15 cellular contexts compared by ENCODE assay signal in genomic region chrX:72270316-72270866, GRCh38. TPM values are rescaled to one million over a fixed set of nuclear protein-coding genes. Genes with fewer than 3 reads are reported as not detected.
A peak's percentile ranks its signal among the peaks of the same experiment; 100 is the strongest.
DNase-seq lines count a peak whose midpoint lies in the region; ATAC-seq, FAIRE-seq and TF ChIP-seq lines count a peak whose summit lies in the region.
"Had no signal": no experiment of that assay in that cellular context is flagged by ENCODE, and none has a peak within 500 bp of the region (broad histone marks: within the 10 kb centered on the region; RNA-seq: fewer than 3 reads in every experiment).

No MANE protein-coding gene starts in this region.

- POLR2A ChIA-PET in PC-9 (lab: Charles Lee; ENCODE audit: unreplicated experiment), result interaction anchor here (0.6 to 0.7 kb wide), 3 partner anchors 9 to 31 kb away, joined by 3 to 6 read pairs (median 4); partner anchors contain the start of gene ERCC6L
- POLR2A ChIA-PET in GM12878 (lab: Charles Lee), result no interaction called here

- 0 out of 2 replicates have a peak, but pooled peaks have one; percentile 13 for TF ChIP-seq POLR2A in GM12878 (IDR thresholded peaks at IDR 0.05; ENCODE audit: low read depth, low read length)

- H3K9ac ChIP-seq in GM12878 (ENCODE audit: control insufficient read depth, insufficient read depth, low read length) (no peak overlapping the region), mammary epithelial cell (ENCODE audit: insufficient read depth, low read length) (no peak overlapping the region)

- H3K9me3 ChIP-seq in PC-9 (ENCODE audit: insufficient read depth, low read depth) (no peaks in the 10 kb centered on the region), GM12878 (replicated peaks; ENCODE audit: control insufficient read depth, insufficient read depth, low read length) (no peaks in the 10 kb centered on the region), mucosa of descending colon (no peaks in the 10 kb centered on the region), mammary epithelial cell (replicated peaks; ENCODE audit: insufficient read depth, low read length) (no peaks in the 10 kb centered on the region)
- H3K9me3 ChIP-seq: lower lobe of right lung had no signal

- peaks cover 35% of the 10 kb centered on the region for H3K79me2 ChIP-seq in PC-9 (ENCODE audit: low read depth)
- peaks cover 26% of the 10 kb centered on the region for H3K79me2 ChIP-seq in GM12878 (ENCODE audit: control insufficient read depth, insufficient read depth, low read length)
- H3K79me2 ChIP-seq in mammary epithelial cell (ENCODE audit: insufficient read depth, low read length), result peaks cover 54% of the 10 kb centered on the region

- H3K27ac ChIP-seq in PC-9 (peak overlapping the region; percentile 36; the same call in 1 of the 2 replicates), GM12878 (ENCODE audit: control insufficient read depth, insufficient read depth) (no peak overlapping the region), mammary epithelial cell (ENCODE audit: insufficient read depth, low read depth, low read length) (no peak overlapping the region)
- H3K27ac ChIP-seq: lower lobe of right lung had no signal

- H3K27me3 ChIP-seq in PC-9 (ENCODE audit: insufficient read depth, low read depth) (no peaks in the 10 kb centered on the region), GM12878 (replicated peaks in 1 of 2; ENCODE audit: control insufficient read depth in 2 of 2, insufficient read depth in 2 of 2, low read length in 1 of 2) (no peaks in the 10 kb centered on the region), mammary epithelial cell (ENCODE audit: insufficient read depth, low read length) (no peaks in the 10 kb centered on the region)

- no peak overlapping the region for H3K4me3 Mint-ChIP-seq in activated CD4-positive, alpha-beta T cell treated with anti-CD3 and anti-CD28 coated beads, Interleukin-2, amount 10 ng/mL, durations not matched to agents 24 days and 14 days
- H3K4me3 Mint-ChIP-seq: activated CD4-positive, alpha-beta T cell treated with anti-CD3 and anti-CD28 coated beads, Interleukin-2, amount 10 ng/mL, durations not matched to agents 7 days and 5 days; T-helper 17 cell had no signal

- peaks cover 61% of the 10 kb centered on the region for H3K36me3 Mint-ChIP-seq in activated CD4-positive, alpha-beta T cell treated with anti-CD3 and anti-CD28 coated beads, Interleukin-2, amount 10 ng/mL, durations not matched to agents 24 days and 14 days (ENCODE audit: low read depth)

- TF ChIP-seq EP300 in GM12878 (IDR thresholded peaks at IDR 0.05; ENCODE audit: borderline replicate concordance in 1 of 2, control insufficient read depth in 1 of 2, low read depth in 2 of 2, low read length in 2 of 2), result no peak

- CTCF ChIA-PET in PC-9 (lab: Charles Lee) (no interaction called here), GM12878 (lab: Yijun Ruan, JAX) (interaction anchor here (0.9 to 3.2 kb wide), 2 partner anchors 25 to 270 kb away, joined by 3 to 18 read pairs; no protein-coding TSS in a partner anchor), mammary epithelial cell (lab: Charles Lee; ENCODE audit: low non-redundant PET) (no interaction called here)

- intact Hi-C loops in activated CD4-positive, alpha-beta T cell treated with anti-CD3 and anti-CD28 coated beads, Interleukin-2, amount 10 ng/mL, durations not matched to agents 24 days and 14 days (cut with micrococcal nuclease), result loop anchor here (10.0 kb wide), 3 partner anchors 86 to 736 kb away; partner anchors contain the start of genes OGT and PIN4
- intact Hi-C loops in PC-9 (cut with micrococcal nuclease; ENCODE audit: unreplicated experiment), result no loop called here
- intact Hi-C loops in GM12878 (cut with micrococcal nuclease; ENCODE audit: unreplicated experiment), result no loop called here
- intact Hi-C loops in mucosa of descending colon (cut with DNase I, micrococcal nuclease), result no loop called here
- intact Hi-C loops in sciatic nerve (cut with DNase I), result no loop called here
- intact Hi-C loops in mammary epithelial cell (cut with micrococcal nuclease), result loop anchor here (10.0 kb wide), 1 partner anchor 86 kb away; the partner anchor contains the start of gene PIN4

- no peaks in the 10 kb centered on the region for H3K27me3 Mint-ChIP-seq in activated CD4-positive, alpha-beta T cell treated with anti-CD3 and anti-CD28 coated beads, Interleukin-2, amount 10 ng/mL, durations not matched to agents 24 days and 14 days
- H3K27me3 Mint-ChIP-seq: activated CD4-positive, alpha-beta T cell treated with anti-CD3 and anti-CD28 coated beads, Interleukin-2, amount 10 ng/mL, durations not matched to agents 7 days and 5 days; T-helper 17 cell had no signal

- H3F3A ChIP-seq in PC-9 (ENCODE audit: insufficient read depth, low read depth), result peaks cover 83% of the 10 kb centered on the region

- dilution Hi-C loops in mammary epithelial cell (cut with HindIII; ENCODE audit: low sequenced_read_pairs), result no loop called here

- in situ Hi-C loops in GM12878 (cut with MboI), result loop anchor here (10.0 kb wide), 1 partner anchor 1584 kb away; the partner anchor contains the start of gene XIST
- in situ Hi-C loops in mammary epithelial cell (cut with MboI; ENCODE audit: low sequenced_read_pairs in 2 of 2), result no loop called here

- H3K4me1 ChIP-seq in PC-9 (replicated peaks; ENCODE audit: insufficient read depth) (peaks cover 51% of the 10 kb centered on the region), GM12878 (ENCODE audit: control insufficient read depth, insufficient read depth, low read length) (peaks cover 4% of the 10 kb centered on the region; the same call in 1 of the 2 replicates), mucosa of descending colon (ENCODE audit: low read depth) (no peaks in the 10 kb centered on the region), mammary epithelial cell (ENCODE audit: insufficient read depth, low read length) (peaks cover 59% of the 10 kb centered on the region)

- peak overlapping the region; percentile 91 for H3K27ac Mint-ChIP-seq in activated CD4-positive, alpha-beta T cell treated with anti-CD3 and anti-CD28 coated beads, Interleukin-2, amount 10 ng/mL, durations not matched to agents 24 days and 14 days
- H3K27ac Mint-ChIP-seq: T-helper 17 cell had no signal

- H3K36me3 ChIP-seq in PC-9 (ENCODE audit: low read depth), result peaks cover 54% of the 10 kb centered on the region
- H3K36me3 ChIP-seq in GM12878 (ENCODE audit: control insufficient read depth in 2 of 2, insufficient read depth in 2 of 2, low read length in 1 of 2), result peaks cover 24 to 62% of the 10 kb centered on the region in 2 experiments
- H3K36me3 ChIP-seq in mucosa of descending colon (ENCODE audit: low read depth), result no peaks in the 10 kb centered on the region
- H3K36me3 ChIP-seq in mammary epithelial cell (ENCODE audit: insufficient read depth, low read length), result peaks cover 62% of the 10 kb centered on the region

- no peak for TF ChIP-seq RAD21 in GM12878 (IDR thresholded peaks at IDR 0.05; ENCODE audit: insufficient read depth, low read depth, low read length)

- peak; percentile 22 for ATAC-seq in GM12878
- ATAC-seq in mucosa of descending colon, result peak; percentile 51
- no peak for ATAC-seq in sciatic nerve

- 96% methylated on average over 5 of the region's 5 CpGs for WGBS in GM12878 (ENCODE audit: insufficient coverage, insufficient replicate concordance, low lambda C conversion rate, missing lambda C conversion rate)
- 76% methylated on average over 4 of the region's 5 CpGs for WGBS in mammary epithelial cell (ENCODE audit: low coverage, missing lambda C conversion rate)

- H3K9me2 ChIP-seq in PC-9 (ENCODE audit: insufficient read depth), result no peaks in the 10 kb centered on the region

- SMC1A ChIA-PET in GM12878 (lab: Charles Lee; ENCODE audit: uncharacterized antibody, unreplicated experiment), result interaction anchor here (0.9 kb wide), 1 partner anchor 10 kb away, joined by 3 read pairs; no protein-coding TSS in a partner anchor

- RAD21 ChIA-PET in GM12878 (lab: Charles Lee; ENCODE audit: unreplicated experiment), result no interaction called here

- no peak for FAIRE-seq in GM12878 (lab: Jason Lieb, UNC)
- FAIRE-seq: A204.1 had no signal

- TF ChIP-seq CTCF in PC-9 (conservative IDR thresholded peaks at IDR 0.05), result no peak
- no peak for TF ChIP-seq CTCF in GM12878 (IDR thresholded peaks at IDR 0.05 in 2 of 3, conservative IDR thresholded peaks at IDR 0.05 in 1 of 3; ENCODE audit: control insufficient read depth in 2 of 3, extremely low read depth in 1 of 3, insufficient read depth in 1 of 3, low read depth in 3 of 3, low read length in 3 of 3)
- no peak for TF ChIP-seq CTCF in mucosa of descending colon (IDR thresholded peaks at IDR 0.05)
- TF ChIP-seq CTCF in mammary epithelial cell (conservative IDR thresholded peaks at IDR 0.05 in 1 of 2, IDR thresholded peaks at IDR 0.05 in 1 of 2; ENCODE audit: extremely low read depth in 1 of 2, insufficient read depth in 1 of 2, low read depth in 1 of 2, low read length in 2 of 2), result no peak

- DNase-seq in activated CD4-positive, alpha-beta T cell treated with anti-CD3 and anti-CD28 coated beads, Interleukin-2, amount 10 ng/mL, durations not matched to agents 24 days and 14 days, result no peak
- no peak for DNase-seq in activated CD4-positive, alpha-beta T cell treated with anti-CD3 and anti-CD28 coated beads, Interleukin-2, amount 50 U/mL, for 4 hours
- no peak for DNase-seq in PC-9
- DNase-seq in GM12878 (ENCODE audit: low read depth, low spot score), result no peak
- no peak for DNase-seq in mucosa of descending colon
- no peak for DNase-seq in NCI-H1930 (lab: John Stamatoyannopoulos, UW)
- DNase-seq in sciatic nerve (ENCODE audit: low spot score), result no peak
- DNase-seq in mammary epithelial cell, result no peak
- DNase-seq: KG1, lower lobe of right lung, T-helper 17 cell had no signal

- no peak overlapping the region for H3K4me3 ChIP-seq in PC-9
- no peak overlapping the region for H3K4me3 ChIP-seq in GM12878
- H3K4me3 ChIP-seq in mucosa of descending colon, result no peak overlapping the region
- no peak overlapping the region for H3K4me3 ChIP-seq in mammary epithelial cell (replicated peaks in 1 of 3; ENCODE audit: insufficient read depth in 1 of 3, low read depth in 2 of 3, low read length in 3 of 3)
- H3K4me3 ChIP-seq: lower lobe of right lung had no signal

- no peaks in the 10 kb centered on the region for H3K9me3 Mint-ChIP-seq in activated CD4-positive, alpha-beta T cell treated with anti-CD3 and anti-CD28 coated beads, Interleukin-2, amount 10 ng/mL, durations not matched to agents 24 days and 14 days
- H3K9me3 Mint-ChIP-seq: activated CD4-positive, alpha-beta T cell treated with anti-CD3 and anti-CD28 coated beads, Interleukin-2, amount 10 ng/mL, durations not matched to agents 7 days and 5 days; neural crest cell had no signal

- H3K4me2 ChIP-seq in PC-9 (0 out of 2 replicates have a peak overlapping the region, but pooled peaks have one; percentile 22), GM12878 (ENCODE audit: control insufficient read depth, insufficient read depth) (no peak overlapping the region), mammary epithelial cell (ENCODE audit: insufficient read depth, low read depth, low read length) (no peak overlapping the region)

- BruUV-seq in PC-9 (replicated peaks; lab: Mats Ljungman, UMichigan) (no TSS peak), GM12878 (replicated peaks; lab: Mats Ljungman, UMichigan) (no TSS peak), mammary epithelial cell (replicated peaks; lab: Mats Ljungman, UMichigan) (no TSS peak)

- H3K4me1 Mint-ChIP-seq in activated CD4-positive, alpha-beta T cell treated with anti-CD3 and anti-CD28 coated beads, Interleukin-2, amount 10 ng/mL, durations not matched to agents 24 days and 14 days, result peaks cover 34% of the 10 kb centered on the region

- H4K20me1 ChIP-seq in PC-9 (ENCODE audit: insufficient read depth) (peaks cover 60% of the 10 kb centered on the region), GM12878 (ENCODE audit: control insufficient read depth, insufficient read depth) (peaks cover 3% of the 10 kb centered on the region; the same call in 1 of the 2 replicates), mammary epithelial cell (ENCODE audit: insufficient read depth, low read length) (peaks cover 13% of the 10 kb centered on the region)

- H2AFZ ChIP-seq in PC-9 (no peak overlapping the region), GM12878 (ENCODE audit: control insufficient read depth, low read depth, low read length) (no peak overlapping the region), mammary epithelial cell (ENCODE audit: low read depth, low read length) (no peak overlapping the region)

RNA-seq across cellular contexts. Expression of gene RPS4X, which starts 6.7 kb away (rescaled TPM):
- 1,047 and 1,054 TPM in 2 replicates for total RNA-seq in activated CD4-positive, alpha-beta T cell treated with anti-CD3 and anti-CD28 coated beads, Interleukin-2, amount 10 ng/mL, durations not matched to agents 24 days and 14 days
- 962 and 967 TPM in 2 replicates for total RNA-seq in PC-9 (2021)
- 245 and 264 TPM in 2 replicates for total RNA-seq in GM12878 (2013; cell fraction: nucleolus; rRNA removed)
- 2,058 and 2,209 TPM in 2 replicates for total RNA-seq in GM12878 (2014; rRNA removed)
- total RNA-seq in GM12878 (2014; rRNA removed; fragmentation: Illumina TruSeq; extraction: Trizol), result 2,377 and 2,415 TPM in 2 replicates
- total RNA-seq in GM12878 (2021), result 1,872 and 1,950 TPM in 2 replicates
- polyA plus RNA-seq in GM12878 (2011; ENCODE audit: low read depth), result 3,382 TPM
- 2,950 and 2,951 TPM in 2 replicates for polyA plus RNA-seq in GM12878 (2011; rRNA removed)
- polyA plus RNA-seq in GM12878 (2011; cell fraction: cytosol; rRNA removed), result 3,063 and 3,447 TPM in 2 replicates
- polyA plus RNA-seq in GM12878 (2011; cell fraction: nucleus; rRNA removed), result 1,192 and 1,272 TPM in 2 replicates
- polyA plus RNA-seq in GM12878 (2012), result 3,368 and 3,751 TPM in 2 replicates
- 3,485 and 4,083 TPM in 2 replicates for polyA plus RNA-seq in GM12878 (2014; fragmentation: Illumina TruSeq; extraction: Trizol)
- 1,000 to 10,000 TPM; 1,791 to 1,844 TPM for polyA plus RNA-seq in GM12878 (2014; fragmentation: Nextera tagmentation; extraction: Ambion mirVana)
- polyA plus RNA-seq in GM12878 (2014; rRNA removed), result 2,579 and 2,978 TPM in 2 replicates
- 100 to 1,000 TPM; 655 to 682 TPM for polyA plus RNA-seq in GM12878 (2016; fragmentation: Nextera tagmentation; extraction: Ambion mirVana)
- 1,871 and 1,904 TPM in 2 replicates for polyA minus RNA-seq in GM12878 (2011; rRNA and poly(A)+ RNA removed)
- polyA minus RNA-seq in GM12878 (2011; cell fraction: cytosol; rRNA and poly(A)+ RNA removed), result 549 and 570 TPM in 2 replicates
- 225 and 312 TPM in 2 replicates for polyA minus RNA-seq in GM12878 (2011; cell fraction: nucleus; rRNA and poly(A)+ RNA removed)
- total RNA-seq in mucosa of descending colon, result 100 to 1,000 TPM; 607 to 919 (median 687) TPM
- 830 TPM for total RNA-seq in sciatic nerve
- total RNA-seq in mammary epithelial cell, result 1,000 to 10,000 TPM in 1 of 2 donors, 100 to 1,000 TPM in 1; 857 to 1,015 TPM
- polyA plus RNA-seq in mammary epithelial cell, result 2,382 TPM
- polyA minus RNA-seq in mammary epithelial cell, result 1,181 TPM

RNA-seq across cellular contexts. Expression of gene ERCC6L, which starts 31.6 kb away (rescaled TPM):
- 8.1 and 8.3 TPM in 2 replicates for total RNA-seq in activated CD4-positive, alpha-beta T cell treated with anti-CD3 and anti-CD28 coated beads, Interleukin-2, amount 10 ng/mL, durations not matched to agents 24 days and 14 days
- total RNA-seq in PC-9 (2021) (6.5 and 10.0 TPM in 2 replicates), GM12878 (2014; rRNA removed) (6.5 and 6.6 TPM in 2 replicates), GM12878 (2014; rRNA removed; fragmentation: Illumina TruSeq; extraction: Trizol) (11.1 and 12.3 TPM in 2 replicates), GM12878 (2021) (8.0 and 8.8 TPM in 2 replicates), mucosa of descending colon (1 to 10 TPM in 1 of 3 donors, under 1 TPM in 2; 0.22 to 2.6 (median 0.64) TPM), sciatic nerve (0.09 TPM), mammary epithelial cell (1 to 10 TPM in 1 of 2 donors, under 1 TPM in 1; 0.17 to 7.0 TPM)
- 3.8 and 4.3 TPM in 2 replicates for total RNA-seq in GM12878 (2013; cell fraction: nucleolus; rRNA removed)
- 1.9 TPM for polyA plus RNA-seq in GM12878 (2011; ENCODE audit: low read depth)
- polyA plus RNA-seq in GM12878 (2011; rRNA removed) (6.6 and 10.6 TPM in 2 replicates), GM12878 (2014; fragmentation: Illumina TruSeq; extraction: Trizol) (10.4 and 12.3 TPM in 2 replicates), GM12878 (2014; fragmentation: Nextera tagmentation; extraction: Ambion mirVana) (1 to 10 TPM; 4.7 to 5.6 TPM), GM12878 (2014; rRNA removed) (4.6 and 5.6 TPM in 2 replicates), GM12878 (2016; fragmentation: Nextera tagmentation; extraction: Ambion mirVana) (10 to 100 TPM; 11.0 to 13.1 TPM), mammary epithelial cell (5.1 TPM)
- 2.1 and 2.4 TPM in 2 replicates for polyA plus RNA-seq in GM12878 (2011; cell fraction: cytosol; rRNA removed)
- 3.3 and 4.1 TPM in 2 replicates for polyA plus RNA-seq in GM12878 (2011; cell fraction: nucleus; rRNA removed)
- polyA plus RNA-seq in GM12878 (2012), result 2.8 and 3.9 TPM in 2 replicates
- 6.0 and 9.0 TPM in 2 replicates for polyA minus RNA-seq in GM12878 (2011; rRNA and poly(A)+ RNA removed)
- polyA minus RNA-seq in GM12878 (2011; cell fraction: cytosol; rRNA and poly(A)+ RNA removed), result 2.8 and 4.8 TPM in 2 replicates
- 2.5 and 3.2 TPM in 2 replicates for polyA minus RNA-seq in GM12878 (2011; cell fraction: nucleus; rRNA and poly(A)+ RNA removed)
- 2.8 TPM for polyA minus RNA-seq in mammary epithelial cell

RNA-seq across cellular contexts. Expression of gene CITED1, which starts 35.3 kb away (rescaled TPM):
- not detected in 2 replicates for total RNA-seq in activated CD4-positive, alpha-beta T cell treated with anti-CD3 and anti-CD28 coated beads, Interleukin-2, amount 10 ng/mL, durations not matched to agents 24 days and 14 days
- not detected in 2 replicates for total RNA-seq in PC-9 (2021)
- total RNA-seq in GM12878 (2013; cell fraction: nucleolus; rRNA removed), result not detected in 2 replicates
- 0.22 TPM in 1 of 2 replicates, not detected in the other for total RNA-seq in GM12878 (2014; rRNA removed)
- total RNA-seq in GM12878 (2014; rRNA removed; fragmentation: Illumina TruSeq; extraction: Trizol), result not detected in 2 replicates
- total RNA-seq in GM12878 (2021), result not detected in 2 replicates
- not detected for polyA plus RNA-seq in GM12878 (2011; ENCODE audit: low read depth)
- 0.30 TPM in 1 of 2 replicates, not detected in the other for polyA plus RNA-seq in GM12878 (2011; rRNA removed)
- 0.10 TPM in 1 of 2 replicates, not detected in the other for polyA plus RNA-seq in GM12878 (2011; cell fraction: cytosol; rRNA removed)
- polyA plus RNA-seq in GM12878 (2011; cell fraction: nucleus; rRNA removed), result 0.33 TPM in 1 of 2 replicates, not detected in the other
- not detected in 2 replicates for polyA plus RNA-seq in GM12878 (2012)
- not detected in 2 replicates for polyA plus RNA-seq in GM12878 (2014; fragmentation: Illumina TruSeq; extraction: Trizol)
- not detected for polyA plus RNA-seq in GM12878 (2014; fragmentation: Nextera tagmentation; extraction: Ambion mirVana)
- 0.36 and 0.56 TPM in 2 replicates for polyA plus RNA-seq in GM12878 (2014; rRNA removed)
- not detected for polyA plus RNA-seq in GM12878 (2016; fragmentation: Nextera tagmentation; extraction: Ambion mirVana)
- polyA minus RNA-seq in GM12878 (2011; rRNA and poly(A)+ RNA removed), result 0.26 TPM in 1 of 2 replicates, not detected in the other
- polyA minus RNA-seq in GM12878 (2011; cell fraction: cytosol; rRNA and poly(A)+ RNA removed), result not detected in 2 replicates
- polyA minus RNA-seq in GM12878 (2011; cell fraction: nucleus; rRNA and poly(A)+ RNA removed), result not detected in 2 replicates
- under 1 TPM in 2 of 3 donors, not detected in 1; 0.67 to 0.70 TPM for total RNA-seq in mucosa of descending colon
- 1.9 TPM for total RNA-seq in sciatic nerve
- 1 to 10 TPM in 1 of 2 donors, not detected in 1; 1.3 TPM for total RNA-seq in mammary epithelial cell
- polyA plus RNA-seq in mammary epithelial cell, result 0.23 TPM
- not detected for polyA minus RNA-seq in mammary epithelial cell
- total RNA-seq: activated CD4-positive, alpha-beta T cell treated with anti-CD3 and anti-CD28 coated beads, Interleukin-2, amount 10 ng/mL, durations not matched to agents 7 days and 5 days; NCI-H460 had no signal

Comparison
In these comparisons a context has a peak if more than half of its experiments do, and no peak if none do; other contexts are left out.
1. intact Hi-C loops: an anchor here in activated CD4-positive, alpha-beta T cell treated with anti-CD3 and anti-CD28 coated beads, Interleukin-2, amount 10 ng/mL, durations not matched to agents 24 days and 14 days (10.0 kb wide) and mammary epithelial cell (10.0 kb wide); none called in PC-9, GM12878, mucosa of descending colon and sciatic nerve.